In the genomic region with DNA sequence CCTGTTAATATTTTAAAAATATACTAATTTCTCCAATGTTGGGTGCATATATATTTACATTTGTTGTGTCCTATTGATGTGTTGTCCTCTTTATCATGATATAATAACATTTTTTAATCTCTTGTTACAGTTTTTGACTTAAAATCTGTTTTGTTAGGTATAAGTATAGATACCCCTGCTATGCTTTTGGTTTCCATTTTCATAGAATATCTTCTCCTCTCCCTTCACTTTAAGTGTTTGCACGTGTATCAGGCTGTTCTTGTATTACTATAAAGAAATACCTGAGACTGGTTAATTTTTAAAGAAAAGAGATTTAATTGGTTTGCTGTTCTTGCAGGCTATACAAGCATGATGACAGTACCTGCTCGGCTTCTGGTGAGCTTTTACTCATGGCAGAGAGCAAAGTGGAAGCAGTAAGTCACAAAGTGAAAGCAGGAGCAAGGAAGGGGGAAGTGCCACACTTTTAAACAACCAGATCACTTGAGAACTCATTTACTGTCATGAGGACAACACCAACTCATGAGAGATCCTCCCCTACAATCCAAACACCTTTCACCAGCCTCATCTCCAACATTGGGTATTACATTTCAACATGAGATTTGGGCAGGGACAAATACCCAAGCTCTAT, we compare ENCODE assay signal across 16 cellular contexts.
DNase-seq lines count a peak whose midpoint lies in the region; ATAC-seq and TF ChIP-seq lines count a peak whose summit lies in the region.
"Had no signal": no experiment of that assay in that cellular context is flagged by ENCODE, and none has a peak within 500 bp of the region (broad histone marks: within the 10 kb centered on the region; RNA-seq: fewer than 3 reads in every experiment).

No MANE protein-coding gene starts in this region.

- intact Hi-C loops in CD8-positive, alpha-beta T cell (cut with DNase I, micrococcal nuclease): no loop called here

- no peaks in the 10 kb centered on the region for H3K27me3 ChIP-seq in hepatocyte
- no peaks in the 10 kb centered on the region for H3K27me3 ChIP-seq in CD8-positive, alpha-beta T cell (ENCODE audit: insufficient read depth, low read length)
- H3K27me3 ChIP-seq: tibial nerve had no signal

- no peak overlapping the region for H3K27ac Mint-ChIP-seq in CD8-positive, alpha-beta T cell
- H3K27ac Mint-ChIP-seq: activated CD8-positive, alpha-beta T cell treated with anti-CD3 and anti-CD28 coated beads for 36 hours; activated naive CD8-positive, alpha-beta T cell treated with anti-CD3 and anti-CD28 coated beads for 36 hours; stimulated activated naive B cell treated with anti-CD40 and anti-IgM and Interleukin-4, amounts not matched to agents 10 μg/mL and 1 μg/mL and 100 μg/mL, for 72 hours had no signal

- CTCF ChIA-PET in CD8-positive, alpha-beta T cell (lab: Charles Lee): no interaction called here

- DNase-seq in hepatocyte (ENCODE audit: low spot score) (no peak), SHP77 treated with DMSO at 0.1 percent for 48 hours (lab: John Stamatoyannopoulos, UW) (no peak)
- no peak for DNase-seq in CD8-positive, alpha-beta T cell
- DNase-seq in activated T-cell treated with anti-CD3 and anti-CD28 coated beads, Interleukin-2, amount 50 U/mL, for 48 hours: no peak
- DNase-seq: activated CD8-positive, alpha-beta T cell treated with anti-CD3 and anti-CD28 coated beads for 36 hours; activated naive CD8-positive, alpha-beta T cell treated with anti-CD3 and anti-CD28 coated beads for 36 hours; Calu3; cortex of kidney; foreskin melanocyte; mucosa of descending colon; NCI-H345; stimulated activated naive B cell treated with anti-CD40 and anti-IgM and Interleukin-4, amounts not matched to agents 10 μg/mL and 1 μg/mL and 100 μg/mL, for 72 hours had no signal

- no peaks in the 10 kb centered on the region for H3K27me3 Mint-ChIP-seq in CD8-positive, alpha-beta T cell (ENCODE audit: low read depth)
- H3K27me3 Mint-ChIP-seq: activated CD8-positive, alpha-beta T cell treated with anti-CD3 and anti-CD28 coated beads for 36 hours; activated naive CD8-positive, alpha-beta T cell treated with anti-CD3 and anti-CD28 coated beads for 36 hours; stimulated activated naive B cell treated with anti-CD40 and anti-IgM and Interleukin-4, amounts not matched to agents 10 μg/mL and 1 μg/mL and 100 μg/mL, for 72 hours had no signal

- H3K79me2 ChIP-seq in hepatocyte: no peaks in the 10 kb centered on the region

- ATAC-seq in GM18907 (IDR thresholded peaks at IDR 0.05; ENCODE audit: unreplicated experiment) (peak; percentile 76), GM21423 (IDR thresholded peaks at IDR 0.05; ENCODE audit: unreplicated experiment) (peak; percentile 73), HG02943 (IDR thresholded peaks at IDR 0.05; ENCODE audit: low read depth, unreplicated experiment) (peak; percentile 69)
- ATAC-seq in CD8-positive, alpha-beta T cell: no peak
- ATAC-seq: activated CD8-positive, alpha-beta T cell treated with anti-CD3 and anti-CD28 coated beads for 36 hours; mucosa of descending colon; stimulated activated naive B cell treated with anti-CD40 and anti-IgM and Interleukin-4, amounts not matched to agents 10 μg/mL and 1 μg/mL and 100 μg/mL, for 72 hours had no signal

- H3K9me3 Mint-ChIP-seq in CD8-positive, alpha-beta T cell: peaks cover 14% of the 10 kb centered on the region

- no peak overlapping the region for H3K4me3 ChIP-seq in hepatocyte
- no peak overlapping the region for H3K4me3 ChIP-seq in CD8-positive, alpha-beta T cell (ENCODE audit: low read depth, low read length)
- H3K4me3 ChIP-seq: mucosa of descending colon, tibial nerve had no signal

- H3K36me3 ChIP-seq in hepatocyte (replicated peaks; ENCODE audit: insufficient read depth, low read depth): no peaks in the 10 kb centered on the region
- no peaks in the 10 kb centered on the region for H3K36me3 ChIP-seq in CD8-positive, alpha-beta T cell (ENCODE audit: insufficient read depth, low read length)
- H3K36me3 ChIP-seq: tibial nerve had no signal

- no peaks in the 10 kb centered on the region for H3K9me3 ChIP-seq in hepatocyte (ENCODE audit: low read depth)
- peaks cover 4% of the 10 kb centered on the region for H3K9me3 ChIP-seq in CD8-positive, alpha-beta T cell (ENCODE audit: low read length)

- no peaks in the 10 kb centered on the region for H3K4me1 ChIP-seq in hepatocyte (ENCODE audit: insufficient read depth)
- H3K4me1 ChIP-seq in CD8-positive, alpha-beta T cell (ENCODE audit: insufficient read depth, low read length): no peaks in the 10 kb centered on the region
- H3K4me1 ChIP-seq: tibial nerve had no signal

- TF ChIP-seq CTCF in hepatocyte (IDR thresholded peaks at IDR 0.05; ENCODE audit: poor library complexity): no peak
- no peak for TF ChIP-seq CTCF in CD8-positive, alpha-beta T cell (IDR thresholded peaks at IDR 0.05)

- H2AFZ ChIP-seq in hepatocyte: no peak overlapping the region

- 62% methylated on average over 2 of the region's 2 CpGs for WGBS in hepatocyte (ENCODE audit: low lambda C conversion rate, missing lambda C conversion rate)

- no peak overlapping the region for H3K4me3 Mint-ChIP-seq in CD8-positive, alpha-beta T cell
- H3K4me3 Mint-ChIP-seq: activated CD8-positive, alpha-beta T cell treated with anti-CD3 and anti-CD28 coated beads for 36 hours; activated naive CD8-positive, alpha-beta T cell treated with anti-CD3 and anti-CD28 coated beads for 36 hours; stimulated activated naive B cell treated with anti-CD40 and anti-IgM and Interleukin-4, amounts not matched to agents 10 μg/mL and 1 μg/mL and 100 μg/mL, for 72 hours had no signal

- H3K9me2 ChIP-seq in hepatocyte (replicated peaks; ENCODE audit: insufficient read depth): no peaks in the 10 kb centered on the region

- H3K36me3 Mint-ChIP-seq in CD8-positive, alpha-beta T cell: no peaks in the 10 kb centered on the region
- H3K36me3 Mint-ChIP-seq: activated naive CD8-positive, alpha-beta T cell treated with anti-CD3 and anti-CD28 coated beads for 36 hours had no signal

- H3K27ac ChIP-seq in hepatocyte: no peak overlapping the region
- no peak overlapping the region for H3K27ac ChIP-seq in CD8-positive, alpha-beta T cell (ENCODE audit: low read depth, low read length)
- H3K27ac ChIP-seq: tibial nerve had no signal

- POLR2A ChIA-PET in CD8-positive, alpha-beta T cell (lab: Charles Lee): no interaction called here

- no peaks in the 10 kb centered on the region for H3K4me1 Mint-ChIP-seq in CD8-positive, alpha-beta T cell (ENCODE audit: low read depth)
- H3K4me1 Mint-ChIP-seq: activated naive CD8-positive, alpha-beta T cell treated with anti-CD3 and anti-CD28 coated beads for 36 hours; stimulated activated naive B cell treated with anti-CD40 and anti-IgM and Interleukin-4, amounts not matched to agents 10 μg/mL and 1 μg/mL and 100 μg/mL, for 72 hours had no signal

- no peaks in the 10 kb centered on the region for H4K20me1 ChIP-seq in hepatocyte (ENCODE audit: insufficient read depth, poor library complexity, severe bottlenecking)

- peak overlapping the region; percentile 14 for H3K4me2 ChIP-seq in hepatocyte
